1 cellular context compared by ENCODE assay signal in the genomic region with DNA sequence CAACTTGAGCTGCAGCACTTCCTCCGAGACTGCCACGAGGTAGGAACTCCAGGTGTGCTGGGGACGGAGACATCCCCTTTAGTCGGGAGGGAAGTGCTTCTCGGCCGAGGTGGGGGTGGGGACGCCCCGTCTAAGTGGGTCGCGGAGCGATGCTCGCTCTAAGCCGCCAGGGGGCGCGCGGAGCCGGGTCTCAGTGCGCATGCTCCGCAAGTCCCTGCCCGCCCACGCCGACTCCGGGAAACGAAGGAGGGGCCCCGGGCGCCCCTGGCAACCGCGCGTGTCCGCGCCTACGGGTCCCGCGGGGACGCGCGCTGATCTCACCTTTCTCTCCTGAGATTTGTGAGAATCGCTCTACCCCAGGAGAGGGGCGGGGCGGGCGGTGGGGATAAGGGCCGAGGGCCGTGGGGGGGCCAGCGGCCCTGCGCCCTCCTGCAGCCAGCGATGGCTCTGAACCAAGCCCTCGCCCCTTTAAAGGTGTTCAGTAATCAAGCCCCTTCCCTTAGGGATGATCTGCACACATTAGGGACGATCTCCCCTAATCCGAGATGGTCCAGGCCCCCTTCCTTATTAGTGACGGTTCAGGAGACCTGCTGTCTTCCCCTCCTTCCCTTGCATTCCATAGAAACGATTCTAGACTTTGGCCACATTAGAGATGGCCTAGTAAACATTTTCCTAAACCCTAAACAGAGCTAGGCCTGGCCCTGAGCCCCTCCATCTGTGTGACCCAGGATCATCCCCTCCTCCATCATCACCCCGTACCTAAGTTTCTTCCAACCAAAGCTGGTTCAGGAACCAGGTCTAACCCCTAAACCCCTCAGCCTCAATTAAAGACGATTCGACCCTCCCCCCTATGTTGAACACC.
TF ChIP-seq lines count a peak whose summit lies in the region.

No MANE protein-coding gene starts in this region.

TF ChIP-seq in GM12891, 5 proteins besides CTCF, POLR2A, EP300 and RAD21:
- TF ChIP-seq POLR2AphosphoS5 (IDR thresholded peaks at IDR 0.05; ENCODE audit: low read depth, low read length) (no peak), SPI1 (IDR thresholded peaks at IDR 0.05; ENCODE audit: low read depth, low read length) (peak; percentile 69)
